In the genomic region with DNA sequence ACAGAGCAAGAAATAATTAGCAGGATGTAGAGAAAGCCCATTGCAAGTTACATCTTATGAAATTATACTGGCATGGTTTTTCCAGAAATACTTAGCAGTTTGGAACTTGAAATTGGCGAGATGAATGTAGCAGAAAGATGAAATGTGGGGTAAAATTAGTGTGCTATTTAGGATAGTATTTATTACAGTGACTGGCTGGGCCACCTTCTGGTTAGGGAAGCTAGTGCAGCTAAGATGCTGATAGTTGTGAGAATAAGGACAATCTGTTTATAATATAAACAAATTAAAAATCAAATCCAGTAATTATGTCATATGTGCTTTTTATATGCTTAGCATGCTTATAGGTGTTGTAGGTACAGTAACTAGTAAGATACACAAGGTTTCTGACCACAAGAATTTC, we compare ENCODE assay signal across 8 cellular contexts.
DNase-seq lines count a peak whose midpoint lies in the region; ATAC-seq and TF ChIP-seq lines count a peak whose summit lies in the region.

No MANE protein-coding gene starts in this region.

- no peaks in the 10 kb centered on the region for H3K79me2 ChIP-seq in HCT116 (ENCODE audit: insufficient read depth, low read length)

- CTCF ChIA-PET in HCT116 (lab: Charles Lee) = interaction anchor here (0.8 to 2.1 kb wide), 3 partner anchors 8 to 365 kb away, joined by 4 to 16 read pairs (median 5); no protein-coding TSS in a partner anchor
- CTCF ChIA-PET in activated CD4-positive, alpha-beta memory T cell treated with anti-CD3 and anti-CD28 coated beads for 36 hours (lab: Charles Lee) = interaction anchor here (0.6 to 2.1 kb wide), 4 partner anchors 26 to 405 kb away, joined by 3 to 7 read pairs (median 3); no protein-coding TSS in a partner anchor

- TF ChIP-seq CTCF in HCT116 (IDR thresholded peaks at IDR 0.05 in 2 of 3, conservative IDR thresholded peaks at IDR 0.05 in 1 of 3; ENCODE audit: borderline replicate concordance in 1 of 3, insufficient read depth in 1 of 3, low read depth in 2 of 3, low read length in 2 of 3) (peak; percentile 39 to 64 (median 64); a peak in 5 of 6 replicates), VCaP (conservative IDR thresholded peaks at IDR 0.05) (peak; percentile 82), liver (IDR thresholded peaks at IDR 0.05; ENCODE audit: low read depth, low read length, missing input control) (peak; percentile 63)

- H3K9ac ChIP-seq in HCT116 (ENCODE audit: low read length) (no peak overlapping the region), liver (ENCODE audit: low read depth in 1 of 2, low read length in 2 of 2) (no peak overlapping the region)

- no peaks in the 10 kb centered on the region for H3K27me3 Mint-ChIP-seq in activated CD4-positive, alpha-beta memory T cell treated with anti-CD3 and anti-CD28 coated beads for 36 hours

- 64% methylated on average over 1 of the region's 1 CpG for WGBS in liver

- H2AFZ ChIP-seq in HCT116 (ENCODE audit: low read depth, low read length, poor library complexity, severe bottlenecking) = no peak overlapping the region

- TF ChIP-seq POLR2A in HCT116 (IDR thresholded peaks at IDR 0.05; ENCODE audit: borderline replicate concordance, extremely low read depth, insufficient read depth, insufficient read length) = no peak

- H3K4me1 ChIP-seq in HCT116 (ENCODE audit: control insufficient read depth in 1 of 2, insufficient read depth in 2 of 2, low read length in 2 of 2) (peaks cover 19 to 21% of the 10 kb centered on the region in 2 experiments), liver (ENCODE audit: control insufficient read depth in 4 of 4, insufficient read depth in 4 of 4, low read length in 3 of 4) (no peaks in the 10 kb centered on the region)

- H4K20me1 ChIP-seq in HCT116 (ENCODE audit: insufficient read depth) = no peaks in the 10 kb centered on the region

- RAD21 ChIA-PET in HCT116 (lab: Charles Lee; ENCODE audit: low non-redundant PET in 1 of 2, low total read pairs in 2 of 2, uncharacterized antibody in 2 of 2, unreplicated experiment in 2 of 2) = interaction anchor here (1.1 to 1.4 kb wide), 2 partner anchors 365 kb away, joined by 3 read pairs; no protein-coding TSS in a partner anchor

- H3K4me2 ChIP-seq in HCT116 (ENCODE audit: low read length) = no peak overlapping the region

- no TSS peak for BruUV-seq in HCT116 (replicated peaks; lab: Mats Ljungman, UMichigan)

- no peak overlapping the region for H3K4me3 ChIP-seq in HCT116 (replicated peaks in 1 of 2; ENCODE audit: low read depth in 1 of 2, low read length in 2 of 2)
- no peak overlapping the region for H3K4me3 ChIP-seq in liver (ENCODE audit: low read depth in 1 of 3, low read length in 3 of 3)

- no peaks in the 10 kb centered on the region for H3K9me2 ChIP-seq in HCT116 (ENCODE audit: insufficient read depth)

- peaks cover 5% of the 10 kb centered on the region for H3K36me3 Mint-ChIP-seq in activated CD4-positive, alpha-beta memory T cell treated with anti-CD3 and anti-CD28 coated beads for 36 hours

- H3K27me3 ChIP-seq in HCT116 (ENCODE audit: insufficient read depth, low read length) (no peaks in the 10 kb centered on the region), liver (ENCODE audit: control insufficient read depth in 4 of 4, insufficient read depth in 4 of 4, low read length in 3 of 4) (no peaks in the 10 kb centered on the region)

- no peaks in the 10 kb centered on the region for H3K9me3 ChIP-seq in HCT116 (ENCODE audit: control insufficient read depth in 1 of 2, insufficient read depth in 1 of 2, low read depth in 1 of 2, low read length in 2 of 2)
- no peaks in the 10 kb centered on the region for H3K9me3 ChIP-seq in liver (ENCODE audit: control insufficient read depth in 4 of 4, low read length in 3 of 4)

- no peak overlapping the region for H3K27ac Mint-ChIP-seq in activated CD4-positive, alpha-beta memory T cell treated with anti-CD3 and anti-CD28 coated beads for 36 hours

- H3K27ac ChIP-seq in HCT116 (ENCODE audit: low read depth, low read length) = no peak overlapping the region
- H3K27ac ChIP-seq in VCaP = no peak overlapping the region
- no peak overlapping the region for H3K27ac ChIP-seq in liver (ENCODE audit: low read depth in 1 of 2, low read length in 2 of 2)

- POLR2A ChIA-PET in HCT116 (lab: Charles Lee) = no interaction called here
- POLR2A ChIA-PET in activated CD4-positive, alpha-beta memory T cell treated with anti-CD3 and anti-CD28 coated beads for 36 hours (lab: Charles Lee) = no interaction called here

- no peak overlapping the region for H3K4me3 Mint-ChIP-seq in activated CD4-positive, alpha-beta memory T cell treated with anti-CD3 and anti-CD28 coated beads for 36 hours

- H3K36me3 ChIP-seq in HCT116 (ENCODE audit: control insufficient read depth in 1 of 2, insufficient read depth in 2 of 2, low read length in 2 of 2) (no peaks in the 10 kb centered on the region), liver (ENCODE audit: control insufficient read depth in 4 of 4, insufficient read depth in 3 of 4, low read depth in 1 of 4, low read length in 3 of 4) (no peaks in the 10 kb centered on the region)

- ATAC-seq in HCT116 (0 out of 2 replicates have a peak, but pooled peaks have one; percentile 43), GM21381 (IDR thresholded peaks at IDR 0.05; ENCODE audit: unreplicated experiment) (no peak)

- peaks cover 10% of the 10 kb centered on the region for H3K9me3 Mint-ChIP-seq in activated CD4-positive, alpha-beta memory T cell treated with anti-CD3 and anti-CD28 coated beads for 36 hours

- intact Hi-C loops in HCT116 (cut with micrococcal nuclease) = loop anchor here (2.0 to 10.0 kb wide), 3 partner anchors 364 to 1134 kb away; partner anchors contain the start of gene INPP4B
- intact Hi-C loops in activated CD4-positive, alpha-beta memory T cell treated with anti-CD3 and anti-CD28 coated beads for 36 hours (cut with micrococcal nuclease) = no loop called here

- no peaks in the 10 kb centered on the region for H3K4me1 Mint-ChIP-seq in activated CD4-positive, alpha-beta memory T cell treated with anti-CD3 and anti-CD28 coated beads for 36 hours (ENCODE audit: low read depth)

- DNase-seq in COLO668 (lab: John Stamatoyannopoulos, UW; ENCODE audit: unreplicated experiment) (peak; percentile 5), HCT116 (ENCODE audit: low read depth, low spot score) (no peak), nucleus accumbens (lab: John Stamatoyannopoulos, UW) (no peak)
- DNase-seq in activated CD8-positive, alpha-beta memory T cell treated with anti-CD3 and anti-CD28 coated beads, Interleukin-2, amount 50 U/mL, for 4 hours = no peak
- no peak for DNase-seq in activated CD4-positive, alpha-beta memory T cell treated with anti-CD3 and anti-CD28 coated beads for 36 hours

- TF ChIP-seq RAD21 in HCT116 (IDR thresholded peaks at IDR 0.05; ENCODE audit: low read depth) (peak; percentile 58), liver (IDR thresholded peaks at IDR 0.05) (peak; percentile 81 to 82)

TF ChIP-seq in HCT116, 20 proteins besides CTCF, POLR2A, EP300 and RAD21 (continues in another document):
- TF ChIP-seq EZH2phosphoT487 (IDR thresholded peaks at IDR 0.05; ENCODE audit: borderline replicate concordance) (no peak), ZNF274 (IDR thresholded peaks at IDR 0.05; ENCODE audit: low read depth, low read length) (no peak), YY1 (IDR thresholded peaks at IDR 0.05; ENCODE audit: extremely low read depth, insufficient replicate concordance, low read depth, low read length) (no peak), JUND (IDR thresholded peaks at IDR 0.05) (no peak), ATF3 (IDR thresholded peaks at IDR 0.05) (no peak), SRF (IDR thresholded peaks at IDR 0.05; ENCODE audit: low read depth) (no peak), CBX3 (IDR thresholded peaks at IDR 0.05; ENCODE audit: low read depth) (no peak), EZH2 (IDR thresholded peaks at IDR 0.05) (no peak), SIN3A (IDR thresholded peaks at IDR 0.05; ENCODE audit: low read depth) (no peak), ZFX (IDR thresholded peaks at IDR 0.05) (no peak), ELF1 (IDR thresholded peaks at IDR 0.05; ENCODE audit: borderline replicate concordance, low read depth) (no peak)
- TF ChIP-seq, protein P1, sequence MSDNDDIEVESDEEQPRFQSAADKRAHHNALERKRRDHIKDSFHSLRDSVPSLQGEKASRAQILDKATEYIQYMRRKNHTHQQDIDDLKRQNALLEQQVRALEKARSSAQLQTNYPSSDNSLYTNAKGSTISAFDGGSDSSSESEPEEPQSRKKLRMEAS (IDR thresholded peaks at IDR 0.05) = no peak

TF ChIP-seq in liver, 16 proteins besides CTCF, POLR2A, EP300 and RAD21 (continues in another document):
- TF ChIP-seq ZBTB33 (IDR thresholded peaks at IDR 0.05) = no peak
- no peak for TF ChIP-seq SP1 (IDR thresholded peaks at IDR 0.05)
- TF ChIP-seq YY1 (IDR thresholded peaks at IDR 0.05) = no peak
- TF ChIP-seq FOXA2 (IDR thresholded peaks at IDR 0.05) = no peak
- TF ChIP-seq, protein P1 (IDR thresholded peaks at IDR 0.05) = no peak
- no peak for TF ChIP-seq TAF1 (conservative IDR thresholded peaks at IDR 0.05)
- no peak for TF ChIP-seq ATF3 (IDR thresholded peaks at IDR 0.05)
- no peak for TF ChIP-seq JUND (IDR thresholded peaks at IDR 0.05)
